8 cellular contexts compared by ENCODE assay signal in the genomic region with DNA sequence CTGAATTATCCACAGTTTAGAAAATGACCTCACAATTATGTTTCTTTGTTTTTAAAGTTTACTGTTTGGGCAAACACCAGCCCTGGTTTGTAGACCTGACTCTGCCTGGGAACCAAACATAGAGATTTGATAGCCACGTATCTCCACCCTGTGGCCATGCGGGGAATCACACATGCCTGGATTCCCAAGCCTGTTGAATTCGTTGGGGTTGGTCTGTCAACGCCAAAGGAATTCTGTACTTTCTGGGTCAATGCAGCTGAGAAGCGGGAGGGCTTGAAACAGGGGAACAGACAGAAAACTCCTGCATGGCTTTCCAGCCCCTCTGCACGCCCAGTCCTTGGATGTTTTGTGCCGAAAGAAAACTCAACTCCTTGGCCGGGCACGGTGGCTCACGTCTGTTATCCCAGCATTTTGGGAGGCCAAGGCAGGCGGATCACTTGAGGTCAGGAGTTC. TPM values are rescaled to one million over a fixed set of nuclear protein-coding genes. Genes with fewer than 3 reads are reported as not detected.
DNase-seq lines count a peak whose midpoint lies in the region; ATAC-seq and TF ChIP-seq lines count a peak whose summit lies in the region.

No MANE protein-coding gene starts in this region.

- no peak overlapping the region for H3K27ac ChIP-seq in MM.1S (ENCODE audit: low read length)
- no peak overlapping the region for H3K27ac ChIP-seq in left ventricle myocardium inferior (replicated peaks)

- H2AFZ ChIP-seq in MM.1S (ENCODE audit: low read length), result no peak overlapping the region

- no peaks in the 10 kb centered on the region for H3F3A ChIP-seq in MM.1S (ENCODE audit: insufficient read depth, low read length)

- peak; percentile 64 to 89 (median 68) for ATAC-seq in T-cell (replicated peaks in 1 of 4)
- ATAC-seq in HG03139 (IDR thresholded peaks at IDR 0.05; ENCODE audit: unreplicated experiment), result no peak

- peaks cover 33% of the 10 kb centered on the region for H3K27me3 ChIP-seq in MM.1S (replicated peaks; ENCODE audit: insufficient read depth, low read length)
- H3K27me3 ChIP-seq in left ventricle myocardium inferior (ENCODE audit: low read depth), result peaks cover 42% of the 10 kb centered on the region

- H3K36me3 Mint-ChIP-seq in T-cell, result peaks cover 4% of the 10 kb centered on the region

- H3K4me2 ChIP-seq in MM.1S (ENCODE audit: low read depth, low read length), result no peak overlapping the region

- H3K9me2 ChIP-seq in MM.1S (replicated peaks; ENCODE audit: insufficient read depth, low read length), result no peaks in the 10 kb centered on the region

- peaks cover 0 to 4% of the 10 kb centered on the region in 2 donors for H3K27me3 Mint-ChIP-seq in T-cell

- no peak overlapping the region for H3K4me3 Mint-ChIP-seq in T-cell

- peaks cover 0 to 12% (median 4%) of the 10 kb centered on the region in 3 donors for H3K4me1 Mint-ChIP-seq in T-cell

- H3K36me3 ChIP-seq in MM.1S (replicated peaks; ENCODE audit: insufficient read depth, low read length) (no peaks in the 10 kb centered on the region), left ventricle myocardium inferior (no peaks in the 10 kb centered on the region)

- CTCF ChIA-PET in T-cell (lab: Charles Lee), result interaction anchor here (0.6 to 1.0 kb wide), 4 partner anchors 26 to 114 kb away, joined by 3 to 5 read pairs (median 3); no protein-coding TSS in a partner anchor

- TF ChIP-seq CTCF in GM12872 (IDR thresholded peaks at IDR 0.05; ENCODE audit: insufficient read depth, low read depth, low read length) (peak; percentile 95), MM.1S (IDR thresholded peaks at IDR 0.05; ENCODE audit: low read length) (peak; percentile 87), left ventricle myocardium inferior (IDR thresholded peaks at IDR 0.05; ENCODE audit: borderline replicate concordance) (peak; percentile 90)

- H3K9me3 ChIP-seq in MM.1S (replicated peaks; ENCODE audit: insufficient read depth, low read length) (no peaks in the 10 kb centered on the region), left ventricle myocardium inferior (replicated peaks) (no peaks in the 10 kb centered on the region)

- intact Hi-C loops in left ventricle myocardium inferior (cut with micrococcal nuclease), result loop anchor here (10.0 kb wide), 1 partner anchor 189 kb away; no protein-coding TSS in a partner anchor

- no peaks in the 10 kb centered on the region for H4K20me1 ChIP-seq in MM.1S (ENCODE audit: insufficient read depth, low read length)

- no peaks in the 10 kb centered on the region for H3K4me1 ChIP-seq in MM.1S (ENCODE audit: low read length)
- H3K4me1 ChIP-seq in left ventricle myocardium inferior, result no peaks in the 10 kb centered on the region

- peaks cover 0 to 3% (median 0%) of the 10 kb centered on the region in 3 donors for H3K9me3 Mint-ChIP-seq in T-cell

- POLR2A ChIA-PET in T-cell (lab: Charles Lee), result no interaction called here

- no peak overlapping the region for H3K9ac ChIP-seq in MM.1S (ENCODE audit: low read length)

- no peaks in the 10 kb centered on the region for H3K79me2 ChIP-seq in MM.1S (ENCODE audit: low read length)

- no peak overlapping the region for H3K27ac Mint-ChIP-seq in T-cell

- DNase-seq in MM.1S, result peak; percentile 54
- DNase-seq in T-cell, result peak; percentile 27 to 74 (median 60)
- peak; percentile 52 for DNase-seq in amniotic epithelial cell (ENCODE audit: low read depth)
- peak; percentile 62 for DNase-seq in left ventricle myocardium inferior
- DNase-seq in putamen (ENCODE audit: low spot score), result peak; percentile 47
- no peak for DNase-seq in NCI-H226

- H3K4me3 ChIP-seq in MM.1S (ENCODE audit: low read length), result no peak overlapping the region
- no peak overlapping the region for H3K4me3 ChIP-seq in left ventricle myocardium inferior

RNA-seq across cellular contexts. Expression of a gene that starts 27.0 kb away (rescaled TPM):
- 10 to 100 TPM in 4 of 5 donors, 1 to 10 TPM in 1; 9.2 to 18.8 (median 12.5) TPM for total RNA-seq in T-cell
- 1.2 TPM for total RNA-seq in left ventricle myocardium inferior

RNA-seq across cellular contexts. Expression of a gene that starts 37.9 kb away (rescaled TPM):
- total RNA-seq in T-cell (not detected), left ventricle myocardium inferior (not detected)

RNA-seq across cellular contexts. Expression of a gene that starts 52.5 kb away (rescaled TPM):
- total RNA-seq in T-cell (under 1 TPM in 1 of 5 donors, not detected in 4; 0.18 TPM), left ventricle myocardium inferior (0.71 TPM)
